Comparison of ENCODE assay signal across 13 cellular contexts in the genomic region with DNA sequence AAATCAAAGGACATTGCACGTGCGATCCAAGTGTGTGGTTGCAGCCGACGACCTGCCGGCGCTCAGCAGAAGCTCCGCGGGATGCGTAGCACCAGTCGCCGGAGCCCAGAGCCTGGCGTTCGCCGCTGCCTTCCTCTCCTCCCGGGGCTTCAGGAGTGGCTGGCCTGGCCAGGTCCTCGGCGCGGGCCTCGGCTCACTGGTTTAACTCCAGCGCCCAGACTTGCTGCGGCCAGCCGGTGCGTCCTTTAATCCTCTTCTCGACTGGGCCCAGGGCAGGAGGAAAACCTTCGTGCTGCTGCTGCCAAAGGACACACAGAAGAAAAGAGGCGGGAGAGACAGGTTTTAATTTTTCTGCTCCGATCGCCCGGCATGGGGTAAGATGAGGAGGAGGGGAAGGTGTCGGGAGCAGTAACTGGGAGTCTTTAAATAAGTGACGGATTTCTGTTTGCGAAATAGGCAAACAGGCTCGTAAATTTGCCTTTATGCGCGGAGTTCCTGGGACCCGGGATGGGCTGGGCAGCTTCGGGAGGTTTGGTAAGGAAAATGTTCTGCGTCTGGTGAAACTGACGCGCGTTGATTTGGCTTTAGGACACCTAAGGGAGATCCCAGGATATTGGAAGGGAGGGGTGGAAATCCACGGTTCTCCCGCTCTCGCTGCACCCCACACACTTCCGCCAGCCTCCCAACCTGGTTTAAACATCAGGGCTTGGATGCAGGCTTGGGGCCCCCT. TPM values are rescaled to one million over a fixed set of nuclear protein-coding genes. Genes with fewer than 3 reads are reported as not detected.
A peak's percentile ranks its signal among the peaks of the same experiment; 100 is the strongest.
DNase-seq lines count a peak whose midpoint lies in the region; ATAC-seq, FAIRE-seq and TF ChIP-seq lines count a peak whose summit lies in the region.
"Had no signal": no experiment of that assay in that cellular context is flagged by ENCODE, and none has a peak within 500 bp of the region (broad histone marks: within the 10 kb centered on the region; RNA-seq: fewer than 3 reads in every experiment).

No MANE protein-coding gene starts in this region.

- peak overlapping the region; percentile 22 for H3K4me3 Mint-ChIP-seq in activated naive CD8-positive, alpha-beta T cell treated with anti-CD3 and anti-CD28 coated beads for 36 hours
- peak overlapping the region; percentile 81 for H3K4me3 Mint-ChIP-seq in mesothelial cell of epicardium

- 0 out of 3 replicates have a peak overlapping the region, but pooled peaks have one; percentile 18 for H3K4me3 ChIP-seq in A549
- H3K4me3 ChIP-seq: right lobe of liver had no signal

- peaks cover 97% of the 10 kb centered on the region for H3K27me3 Mint-ChIP-seq in activated naive CD8-positive, alpha-beta T cell treated with anti-CD3 and anti-CD28 coated beads for 36 hours
- H3K27me3 Mint-ChIP-seq in mesothelial cell of epicardium (ENCODE audit: low read depth), result peaks cover 68% of the 10 kb centered on the region

- WGBS in A549 (ENCODE audit: missing lambda C conversion rate), result 69% methylated on average over 45 of the region's 45 CpGs

- DNase-seq in A549 (ENCODE audit: low read depth in 1 of 2, low spot score in 1 of 2) (no peak), ELF-1 (ENCODE audit: low read depth, low spot score) (peak; percentile 62), mesothelial cell of epicardium (ENCODE audit: low spot score in 2 of 2, unreplicated experiment in 2 of 2) (peak in 1 of 2 experiments; percentile 52), NCI-H2081 (lab: John Stamatoyannopoulos, UW) (no peak), COLO829 (ENCODE audit: low spot score) (no peak)
- DNase-seq in activated naive CD8-positive, alpha-beta T cell treated with anti-CD3 and anti-CD28 coated beads for 36 hours, result no peak
- DNase-seq: kidney glomerular epithelial cell, right lobe of liver had no signal

- TF ChIP-seq EP300 in A549 (IDR thresholded peaks at IDR 0.05), result no peak

- peak overlapping the region; percentile 51 for H3K4me2 ChIP-seq in A549

- CTCF ChIA-PET in A549 (lab: Yijun Ruan, JAX), result interaction anchor here (1.2 to 19.7 kb wide), 4 partner anchors 8 to 135 kb away, joined by 4 to 304 read pairs (median 4); no protein-coding TSS in a partner anchor

- no peak for TF ChIP-seq RAD21 in A549 (conservative IDR thresholded peaks at IDR 0.05 in 1 of 2, IDR thresholded peaks at IDR 0.05 in 1 of 2)

- ATAC-seq in A549, result no peak
- no peak for ATAC-seq in HG03520 (IDR thresholded peaks at IDR 0.05; ENCODE audit: unreplicated experiment)
- no peak for ATAC-seq in GM21360 (IDR thresholded peaks at IDR 0.05; ENCODE audit: unreplicated experiment)

- H3K27ac ChIP-seq in A549, result no peak overlapping the region
- H3K27ac ChIP-seq: right lobe of liver had no signal

- POLR2A ChIA-PET in A549 (lab: Yijun Ruan, JAX), result no interaction called here

- H3K36me3 Mint-ChIP-seq in activated naive CD8-positive, alpha-beta T cell treated with anti-CD3 and anti-CD28 coated beads for 36 hours, result peaks cover 3% of the 10 kb centered on the region
- peaks cover 3% of the 10 kb centered on the region for H3K36me3 Mint-ChIP-seq in mesothelial cell of epicardium

- no peaks in the 10 kb centered on the region for H3K9me3 ChIP-seq in A549
- H3K9me3 ChIP-seq: right lobe of liver had no signal

- TF ChIP-seq CTCF in A549 (IDR thresholded peaks at IDR 0.05) (no peak), mesothelial cell of epicardium (IDR thresholded peaks at IDR 0.05; ENCODE audit: unreplicated experiment) (no peak)

- TF ChIP-seq POLR2A in A549 (IDR thresholded peaks at IDR 0.05; ENCODE audit: low read length), result no peak

- peaks cover 17% of the 10 kb centered on the region for H3K4me1 ChIP-seq in A549

- H3K9me3 Mint-ChIP-seq in activated naive CD8-positive, alpha-beta T cell treated with anti-CD3 and anti-CD28 coated beads for 36 hours, result no peaks in the 10 kb centered on the region
- no peaks in the 10 kb centered on the region for H3K9me3 Mint-ChIP-seq in mesothelial cell of epicardium

- H3K27ac Mint-ChIP-seq in activated naive CD8-positive, alpha-beta T cell treated with anti-CD3 and anti-CD28 coated beads for 36 hours, result no peak overlapping the region
- peak overlapping the region; percentile 69 for H3K27ac Mint-ChIP-seq in mesothelial cell of epicardium

- peaks cover 59% of the 10 kb centered on the region for H3K4me1 Mint-ChIP-seq in activated naive CD8-positive, alpha-beta T cell treated with anti-CD3 and anti-CD28 coated beads for 36 hours
- peaks cover 68% of the 10 kb centered on the region for H3K4me1 Mint-ChIP-seq in mesothelial cell of epicardium

- FAIRE-seq in A549 (lab: Jason Lieb, UNC), result no peak
- FAIRE-seq: D721Med, TTC549 had no signal

TF ChIP-seq in A549, 52 proteins besides CTCF, POLR2A, EP300 and RAD21:
- TF ChIP-seq, protein P1, sequence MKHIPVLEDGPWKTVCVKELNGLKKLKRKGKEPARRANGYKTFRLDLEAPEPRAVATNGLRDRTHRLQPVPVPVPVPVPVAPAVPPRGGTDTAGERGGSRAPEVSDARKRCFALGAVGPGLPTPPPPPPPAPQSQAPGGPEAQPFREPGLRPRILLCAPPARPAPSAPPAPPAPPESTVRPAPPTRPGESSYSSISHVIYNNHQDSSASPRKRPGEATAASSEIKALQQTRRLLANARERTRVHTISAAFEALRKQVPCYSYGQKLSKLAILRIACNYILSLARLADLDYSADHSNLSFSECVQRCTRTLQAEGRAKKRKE (CRISPR knock-in tag; IDR thresholded peaks at IDR 0.05; ENCODE audit: low read depth), result no peak
- TF ChIP-seq ZFP36 (IDR thresholded peaks at IDR 0.05; ENCODE audit: borderline replicate concordance, partially characterized antibody) (no peak), HOXA7 (CRISPR knock-in tag; IDR thresholded peaks at IDR 0.05) (no peak), KDM5A (IDR thresholded peaks at IDR 0.05) (no peak), BHLHE40 (IDR thresholded peaks at IDR 0.05; ENCODE audit: low read depth, low read length) (no peak)
- TF ChIP-seq, protein P2, sequence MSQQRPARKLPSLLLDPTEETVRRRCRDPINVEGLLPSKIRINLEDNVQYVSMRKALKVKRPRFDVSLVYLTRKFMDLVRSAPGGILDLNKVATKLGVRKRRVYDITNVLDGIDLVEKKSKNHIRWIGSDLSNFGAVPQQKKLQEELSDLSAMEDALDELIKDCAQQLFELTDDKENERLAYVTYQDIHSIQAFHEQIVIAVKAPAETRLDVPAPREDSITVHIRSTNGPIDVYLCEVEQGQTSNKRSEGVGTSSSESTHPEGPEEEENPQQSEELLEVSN (IDR thresholded peaks at IDR 0.05; ENCODE audit: borderline replicate concordance, low read depth), result no peak
- TF ChIP-seq, protein P3, sequence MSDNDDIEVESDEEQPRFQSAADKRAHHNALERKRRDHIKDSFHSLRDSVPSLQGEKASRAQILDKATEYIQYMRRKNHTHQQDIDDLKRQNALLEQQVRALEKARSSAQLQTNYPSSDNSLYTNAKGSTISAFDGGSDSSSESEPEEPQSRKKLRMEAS (IDR thresholded peaks at IDR 0.05), result no peak

RNA-seq across cellular contexts. Expression of gene HAND1, which starts 2.2 kb away (rescaled TPM):
- polyA plus RNA-seq in A549 (2011; rRNA removed), result 0.04 and 0.08 TPM in 2 replicates
- polyA plus RNA-seq in A549 (2012; cell fraction: cytosol; rRNA removed), result 0.16 and 0.39 TPM in 2 replicates
- 0.20 TPM in 1 of 2 replicates, not detected in the other for polyA plus RNA-seq in A549 (2012; cell fraction: nucleus; rRNA removed)
- polyA plus RNA-seq in A549 (2017; fragmentation: RNase III; extraction: RNeasy Plus Mini Kit Qiagen cat#74134 plus additional on column Dnase treatment), result 0.05 TPM in 1 of 3 replicates, not detected in the others
- polyA minus RNA-seq in A549 (2011; rRNA and poly(A)+ RNA removed), result not detected in 2 replicates
- not detected for total RNA-seq in activated naive CD8-positive, alpha-beta T cell treated with anti-CD3 and anti-CD28 coated beads for 36 hours
- 16.5 to 19.3 TPM (median 16.9 TPM) in 3 replicates for total RNA-seq in mesothelial cell of epicardium
- total RNA-seq: epithelial cell of proximal tubule, right lobe of liver had no signal

RNA-seq across cellular contexts. Expression of gene SAP30L, which starts 30.0 kb away (rescaled TPM):
- 40.8 and 50.3 TPM in 2 replicates for polyA plus RNA-seq in A549 (2011; rRNA removed)
- polyA plus RNA-seq in A549 (2012; cell fraction: cytosol; rRNA removed), result 19.1 and 19.2 TPM in 2 replicates
- polyA plus RNA-seq in A549 (2012; cell fraction: nucleus; rRNA removed), result 6.5 and 8.6 TPM in 2 replicates
- polyA plus RNA-seq in A549 (2017; fragmentation: RNase III; extraction: RNeasy Plus Mini Kit Qiagen cat#74134 plus additional on column Dnase treatment), result 23.5 to 25.3 TPM (median 24.9 TPM) in 3 replicates
- polyA minus RNA-seq in A549 (2011; rRNA and poly(A)+ RNA removed), result 11.7 and 14.5 TPM in 2 replicates
- 10 to 100 TPM; 24.8 to 25.8 TPM for total RNA-seq in activated naive CD8-positive, alpha-beta T cell treated with anti-CD3 and anti-CD28 coated beads for 36 hours
- total RNA-seq in mesothelial cell of epicardium, result 32.9 to 36.2 TPM (median 34.8 TPM) in 3 replicates

Comparison
In these comparisons a context has a peak if more than half of its experiments do, and no peak if none do; other contexts are left out.
1. RNA of gene HAND1, which starts 2.2 kb away (total RNA-seq): 16.5 to 19.3 TPM in mesothelial cell of epicardium; not detected in activated naive CD8-positive, alpha-beta T cell treated with anti-CD3 and anti-CD28 coated beads for 36 hours; every median in the first group is over 10 times any median in the second.